ENCODE assay signal across 1 cellular context in the genomic region with DNA sequence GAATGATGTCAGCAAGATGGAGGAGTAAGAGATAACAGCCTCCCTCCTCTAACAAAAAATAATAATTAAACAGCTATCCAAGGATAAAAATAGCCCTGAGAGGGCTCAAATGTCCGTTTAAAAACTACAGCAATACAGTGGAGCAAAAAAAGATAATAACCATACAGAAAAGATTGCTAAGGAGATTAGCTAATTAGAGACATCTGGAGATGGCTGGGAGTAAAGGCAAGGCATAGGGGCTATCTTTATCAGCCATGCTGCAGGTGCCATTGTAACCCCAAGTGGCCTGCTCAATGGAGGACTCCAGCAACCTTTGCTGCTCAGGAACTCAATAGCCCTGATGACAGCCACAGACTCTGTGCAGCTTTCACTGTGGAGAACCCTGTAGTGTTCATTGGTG.
TF ChIP-seq lines count a peak whose summit lies in the region.

No MANE protein-coding gene starts in this region.

TF ChIP-seq in SK-N-SH, 30 proteins besides CTCF, POLR2A, EP300 and RAD21 (continued from another document):
- TF ChIP-seq, protein P1, sequence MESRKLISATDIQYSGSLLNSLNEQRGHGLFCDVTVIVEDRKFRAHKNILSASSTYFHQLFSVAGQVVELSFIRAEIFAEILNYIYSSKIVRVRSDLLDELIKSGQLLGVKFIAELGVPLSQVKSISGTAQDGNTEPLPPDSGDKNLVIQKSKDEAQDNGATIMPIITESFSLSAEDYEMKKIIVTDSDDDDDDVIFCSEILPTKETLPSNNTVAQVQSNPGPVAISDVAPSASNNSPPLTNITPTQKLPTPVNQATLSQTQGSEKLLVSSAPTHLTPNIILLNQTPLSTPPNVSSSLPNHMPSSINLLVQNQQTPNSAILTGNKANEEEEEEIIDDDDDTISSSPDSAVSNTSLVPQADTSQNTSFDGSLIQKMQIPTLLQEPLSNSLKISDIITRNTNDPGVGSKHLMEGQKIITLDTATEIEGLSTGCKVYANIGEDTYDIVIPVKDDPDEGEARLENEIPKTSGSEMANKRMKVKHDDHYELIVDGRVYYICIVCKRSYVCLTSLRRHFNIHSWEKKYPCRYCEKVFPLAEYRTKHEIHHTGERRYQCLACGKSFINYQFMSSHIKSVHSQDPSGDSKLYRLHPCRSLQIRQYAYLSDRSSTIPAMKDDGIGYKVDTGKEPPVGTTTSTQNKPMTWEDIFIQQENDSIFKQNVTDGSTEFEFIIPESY (IDR thresholded peaks at IDR 0.05; ENCODE audit: borderline replicate concordance, low read depth), result no peak
- no peak for TF ChIP-seq FOSL2 (IDR thresholded peaks at IDR 0.05; ENCODE audit: borderline replicate concordance, low read depth)
- TF ChIP-seq RFX5 (IDR thresholded peaks at IDR 0.05; ENCODE audit: low read length), result no peak
- no peak for TF ChIP-seq MEF2A (IDR thresholded peaks at IDR 0.05; ENCODE audit: borderline replicate concordance, low read depth)
- no peak for TF ChIP-seq SIN3A (IDR thresholded peaks at IDR 0.05; ENCODE audit: borderline replicate concordance, low read depth, low read length)
TF ChIP-seq in SK-N-SH: peak in this region for 3.
